ENCODE assay signal across 8 cellular contexts in the genomic region with DNA sequence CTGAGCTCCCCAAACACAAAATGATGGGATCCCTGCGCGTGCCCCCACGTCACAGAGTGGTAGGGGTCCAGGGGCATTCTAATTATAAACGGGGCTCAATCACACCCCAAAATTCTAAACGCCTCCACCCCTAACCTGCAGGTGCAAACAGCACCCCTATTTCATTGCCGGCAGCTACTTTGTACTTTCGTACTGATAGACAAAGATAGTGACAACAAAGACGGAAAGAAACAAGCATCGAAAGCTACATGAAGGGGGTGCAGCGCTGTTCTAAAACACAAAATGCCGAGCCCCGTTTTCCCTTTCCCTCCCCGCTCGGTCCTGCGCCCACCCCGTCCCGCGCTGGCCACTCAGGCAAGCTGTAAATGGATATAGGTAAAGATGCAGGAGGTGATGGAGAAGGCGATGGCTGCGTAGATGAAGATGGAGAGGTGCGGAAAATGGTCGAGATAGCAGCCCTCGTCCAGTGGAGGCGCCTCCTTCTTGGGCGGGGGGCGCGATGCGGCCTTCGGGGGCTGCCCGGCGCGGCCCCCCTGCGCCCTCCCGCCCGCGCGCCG. TPM values are rescaled to one million over a fixed set of nuclear protein-coding genes. Genes with fewer than 3 reads are reported as not detected.
DNase-seq lines count a peak whose midpoint lies in the region; ATAC-seq and TF ChIP-seq lines count a peak whose summit lies in the region.

No MANE protein-coding gene starts in this region.

- POLR2A ChIA-PET in activated CD8-positive, alpha-beta T cell treated with anti-CD3 and anti-CD28 coated beads for 36 hours (lab: Charles Lee) = interaction anchor here (0.6 to 2.8 kb wide), 6 partner anchors 9 to 232 kb away, joined by 3 to 19 read pairs (median 3); partner anchors contain the start of genes DERL2 and MIS12
- POLR2A ChIA-PET in PC-9 (lab: Charles Lee; ENCODE audit: unreplicated experiment) = interaction anchor here (0.6 kb wide), 1 partner anchor 309 kb away, joined by 4 read pairs; the partner anchor contains the start of gene ZNF594

- H3K4me3 ChIP-seq in skeletal muscle cell (ENCODE audit: low read depth, low read length) (peak overlapping the region; percentile 75), PC-9 (no peak overlapping the region)

- BruUV-seq in PC-9 (replicated peaks; lab: Mats Ljungman, UMichigan) = no TSS peak

- no peak overlapping the region for H3K27ac ChIP-seq in PC-9

- ATAC-seq in activated CD8-positive, alpha-beta T cell treated with anti-CD3 and anti-CD28 coated beads for 36 hours = peak; percentile 15

- no peaks in the 10 kb centered on the region for H3K27me3 ChIP-seq in PC-9 (ENCODE audit: insufficient read depth, low read depth)

- H3K4me2 ChIP-seq in PC-9 = no peak overlapping the region

- peak; percentile 11 for DNase-seq in NCI-H1694 treated with DMSO at 0.1 percent for 48 hours (lab: John Stamatoyannopoulos, UW)
- DNase-seq in NCI-H1694 (lab: John Stamatoyannopoulos, UW) = no peak
- DNase-seq in activated CD8-positive, alpha-beta T cell treated with anti-CD3 and anti-CD28 coated beads for 36 hours = peak; percentile 8
- no peak for DNase-seq in glutamatergic neuron
- no peak for DNase-seq in skeletal muscle cell (ENCODE audit: low read depth)
- DNase-seq in NK-92 treated with Interleukin-12 subunit alpha and Interleukin-12 subunit beta, amount 100 ng/mL, for 24 hours (lab: John Stamatoyannopoulos, UW) = no peak
- no peak for DNase-seq in PC-9
- DNase-seq in NOMO-1 treated with DMSO at 0.1 percent for 48 hours (lab: John Stamatoyannopoulos, UW; ENCODE audit: unreplicated experiment) = no peak

- peaks cover 21% of the 10 kb centered on the region for H3K4me1 Mint-ChIP-seq in activated CD8-positive, alpha-beta T cell treated with anti-CD3 and anti-CD28 coated beads for 36 hours (ENCODE audit: low read depth)
- peaks cover 6% of the 10 kb centered on the region for H3K4me1 Mint-ChIP-seq in glutamatergic neuron (ENCODE audit: low read depth, unreplicated experiment)

- peak overlapping the region; percentile 60 for H3K27ac Mint-ChIP-seq in activated CD8-positive, alpha-beta T cell treated with anti-CD3 and anti-CD28 coated beads for 36 hours
- H3K27ac Mint-ChIP-seq in glutamatergic neuron (ENCODE audit: unreplicated experiment) = peak overlapping the region; percentile 96

- TF ChIP-seq CTCF in activated CD8-positive, alpha-beta T cell treated with anti-CD3 and anti-CD28 coated beads for 36 hours (IDR thresholded peaks at IDR 0.05) = no peak
- TF ChIP-seq CTCF in glutamatergic neuron (IDR thresholded peaks at IDR 0.05; ENCODE audit: partially characterized antibody, unreplicated experiment) (no peak), PC-9 (conservative IDR thresholded peaks at IDR 0.05) (no peak)

- no peaks in the 10 kb centered on the region for H3K9me3 Mint-ChIP-seq in activated CD8-positive, alpha-beta T cell treated with anti-CD3 and anti-CD28 coated beads for 36 hours
- H3K9me3 Mint-ChIP-seq in glutamatergic neuron (ENCODE audit: unreplicated experiment) = peaks cover 5% of the 10 kb centered on the region

- no peak overlapping the region for H2AFZ ChIP-seq in PC-9

- no peaks in the 10 kb centered on the region for H3K9me2 ChIP-seq in PC-9 (ENCODE audit: insufficient read depth)

- H3K36me3 ChIP-seq in PC-9 (ENCODE audit: low read depth) = no peaks in the 10 kb centered on the region

- no peaks in the 10 kb centered on the region for H3F3A ChIP-seq in PC-9 (ENCODE audit: insufficient read depth, low read depth)

- H3K27me3 Mint-ChIP-seq in activated CD8-positive, alpha-beta T cell treated with anti-CD3 and anti-CD28 coated beads for 36 hours = no peaks in the 10 kb centered on the region
- peaks cover 12% of the 10 kb centered on the region for H3K27me3 Mint-ChIP-seq in glutamatergic neuron (ENCODE audit: unreplicated experiment)

- H3K9me3 ChIP-seq in PC-9 (ENCODE audit: insufficient read depth, low read depth) = no peaks in the 10 kb centered on the region

- H3K4me3 Mint-ChIP-seq in activated CD8-positive, alpha-beta T cell treated with anti-CD3 and anti-CD28 coated beads for 36 hours = peak overlapping the region; percentile 85
- H3K4me3 Mint-ChIP-seq in glutamatergic neuron (ENCODE audit: unreplicated experiment) = peak overlapping the region; percentile 96

- H3K4me1 ChIP-seq in PC-9 (replicated peaks; ENCODE audit: insufficient read depth) = no peaks in the 10 kb centered on the region

- no peaks in the 10 kb centered on the region for H4K20me1 ChIP-seq in PC-9 (ENCODE audit: insufficient read depth)

- H3K36me3 Mint-ChIP-seq in activated CD8-positive, alpha-beta T cell treated with anti-CD3 and anti-CD28 coated beads for 36 hours (ENCODE audit: low read depth) = no peaks in the 10 kb centered on the region
- H3K36me3 Mint-ChIP-seq in glutamatergic neuron (ENCODE audit: unreplicated experiment) = peaks cover 8% of the 10 kb centered on the region

- no peaks in the 10 kb centered on the region for H3K79me2 ChIP-seq in PC-9 (ENCODE audit: low read depth)

- intact Hi-C loops in activated CD8-positive, alpha-beta T cell treated with anti-CD3 and anti-CD28 coated beads for 36 hours (cut with micrococcal nuclease) = no loop called here
- intact Hi-C loops in PC-9 (cut with micrococcal nuclease; ENCODE audit: unreplicated experiment) = no loop called here

- CTCF ChIA-PET in activated CD8-positive, alpha-beta T cell treated with anti-CD3 and anti-CD28 coated beads for 36 hours (lab: Charles Lee) = interaction anchor here (0.7 to 1.2 kb wide), 3 partner anchors 10 to 61 kb away, joined by 3 read pairs; no protein-coding TSS in a partner anchor
- CTCF ChIA-PET in PC-9 (lab: Charles Lee) = no interaction called here

RNA-seq across cellular contexts. Expression of gene MIS12, which starts 14.0 kb away (rescaled TPM):
- 10 to 100 TPM; 30.3 to 35.0 TPM for total RNA-seq in activated CD8-positive, alpha-beta T cell treated with anti-CD3 and anti-CD28 coated beads for 36 hours
- total RNA-seq in glutamatergic neuron (ENCODE audit: unreplicated experiment) (23.2 TPM), PC-9 (2021) (19.5 and 20.3 TPM in 2 replicates)

RNA-seq across cellular contexts. Expression of gene DERL2, which starts 14.3 kb away (rescaled TPM):
- 10 to 100 TPM; 43.4 to 45.8 TPM for total RNA-seq in activated CD8-positive, alpha-beta T cell treated with anti-CD3 and anti-CD28 coated beads for 36 hours
- total RNA-seq in glutamatergic neuron (ENCODE audit: unreplicated experiment) = 56.1 TPM
- 47.7 and 71.1 TPM in 2 replicates for total RNA-seq in PC-9 (2021)

RNA-seq across cellular contexts. Expression of gene DHX33, which starts 31.5 kb away (rescaled TPM):
- total RNA-seq in activated CD8-positive, alpha-beta T cell treated with anti-CD3 and anti-CD28 coated beads for 36 hours = 10 to 100 TPM; 30.9 to 32.5 TPM
- total RNA-seq in glutamatergic neuron (ENCODE audit: unreplicated experiment) (23.9 TPM), PC-9 (2021) (25.4 and 28.1 TPM in 2 replicates)

Comparison
In these comparisons a context has a peak if more than half of its experiments do, and no peak if none do; other contexts are left out.
1. DNase-seq: peak in NCI-H1694 treated with DMSO at 0.1 percent for 48 hours (single experiment) and activated CD8-positive, alpha-beta T cell treated with anti-CD3 and anti-CD28 coated beads for 36 hours (single experiment); none in NCI-H1694 (single experiment), glutamatergic neuron (single experiment), skeletal muscle cell (single experiment), NK-92 treated with Interleukin-12 subunit alpha and Interleukin-12 subunit beta, amount 100 ng/mL, for 24 hours (single experiment), PC-9 (0 of 2) and NOMO-1 treated with DMSO at 0.1 percent for 48 hours (single experiment).